10 cellular contexts compared by ENCODE assay signal in the genomic region with DNA sequence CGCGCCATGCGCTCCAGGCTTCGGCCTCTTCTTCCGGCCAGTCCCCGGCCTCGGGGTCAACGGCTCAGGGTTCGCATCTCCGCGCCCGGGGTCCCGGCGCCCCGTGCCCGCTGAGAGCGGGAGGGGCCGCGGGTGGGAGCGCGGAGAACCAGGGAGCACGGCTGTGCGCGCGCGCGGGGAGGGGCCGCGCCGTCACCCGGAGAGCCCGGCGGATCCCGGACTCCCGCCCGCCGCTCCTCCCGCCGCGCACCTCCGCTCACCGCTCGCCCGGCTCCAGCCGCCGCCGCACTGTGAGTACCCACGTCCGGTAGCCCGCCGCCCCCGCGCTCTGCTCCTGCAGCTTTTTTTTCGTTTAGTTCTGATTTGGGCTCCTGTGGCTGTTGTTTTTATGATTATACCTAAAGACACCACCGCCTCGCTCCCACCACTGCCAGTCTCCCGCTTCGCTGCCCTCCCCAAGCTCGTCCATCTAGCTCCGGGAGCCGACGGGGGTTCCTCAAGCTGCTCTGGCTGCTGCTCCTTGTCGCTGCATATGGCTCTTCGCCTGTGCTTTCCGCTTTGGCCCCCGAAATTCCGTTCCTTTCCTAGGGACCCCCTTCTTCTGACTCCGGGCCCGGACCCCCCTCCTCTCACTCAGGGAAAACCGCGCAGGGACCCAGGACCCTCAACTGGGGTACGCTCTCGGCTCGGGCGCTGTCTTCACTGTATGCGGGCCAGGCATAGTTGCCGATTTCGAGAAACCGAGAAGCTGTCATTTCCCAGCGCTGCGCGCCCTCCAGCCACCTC. TPM values are rescaled to one million over a fixed set of nuclear protein-coding genes. Genes with fewer than 3 reads are reported as not detected.
A peak's percentile ranks its signal among the peaks of the same experiment; 100 is the strongest.
DNase-seq lines count a peak whose midpoint lies in the region; ATAC-seq and TF ChIP-seq lines count a peak whose summit lies in the region.
"Had no signal": no experiment of that assay in that cellular context is flagged by ENCODE, and none has a peak within 500 bp of the region (broad histone marks: within the 10 kb centered on the region; RNA-seq: fewer than 3 reads in every experiment).

No MANE protein-coding gene starts in this region.

- H3K36me3 Mint-ChIP-seq in Caco-2 (ENCODE audit: insufficient read depth, unreplicated experiment), result no peaks in the 10 kb centered on the region
- H3K36me3 Mint-ChIP-seq in activated CD8-positive, alpha-beta T cell treated with anti-CD3 and anti-CD28 coated beads, Interleukin-2, amount 10 ng/mL, durations not matched to agents 7 days and 5 days (ENCODE audit: low read depth), result peaks cover 10% of the 10 kb centered on the region
- H3K36me3 Mint-ChIP-seq in nephron (ENCODE audit: low read depth), result no peaks in the 10 kb centered on the region

- H3K36me3 ChIP-seq in Caco-2 (ENCODE audit: control insufficient read depth, insufficient read depth, low read length), result no peaks in the 10 kb centered on the region
- no peaks in the 10 kb centered on the region for H3K36me3 ChIP-seq in HUES64 (ENCODE audit: insufficient read depth, low read length)

- POLR2A ChIA-PET in Caco-2 (lab: Charles Lee), result no interaction called here
- POLR2A ChIA-PET in activated CD8-positive, alpha-beta T cell treated with anti-CD3 and anti-CD28 coated beads, Interleukin-2, amount 10 ng/mL, durations not matched to agents 7 days and 5 days (lab: Charles Lee), result interaction anchor here (0.6 to 1.1 kb wide), 2 partner anchors 281 to 285 kb away, joined by 3 to 4 read pairs; a partner anchor contains a TSS

- CTCF ChIA-PET in Caco-2 (lab: Charles Lee), result interaction anchor here (1.6 kb wide), 1 partner anchor 12 kb away, joined by 4 read pairs; no protein-coding TSS in a partner anchor
- CTCF ChIA-PET in activated CD8-positive, alpha-beta T cell treated with anti-CD3 and anti-CD28 coated beads, Interleukin-2, amount 10 ng/mL, durations not matched to agents 7 days and 5 days (lab: Charles Lee), result interaction anchor here (1.9 to 2.6 kb wide), 2 partner anchors 40 to 42 kb away, joined by 7 to 15 read pairs; no protein-coding TSS in a partner anchor

- H3K4me3 Mint-ChIP-seq in Caco-2 (ENCODE audit: unreplicated experiment) (peak overlapping the region; percentile 82), nephron (peak overlapping the region; percentile 77 to 83 (median 81))
- H3K4me3 Mint-ChIP-seq in activated CD8-positive, alpha-beta T cell treated with anti-CD3 and anti-CD28 coated beads, Interleukin-2, amount 10 ng/mL, durations not matched to agents 7 days and 5 days, result peak overlapping the region; percentile 56

- H3K4me1 Mint-ChIP-seq in Caco-2 (ENCODE audit: low read depth, unreplicated experiment), result peaks cover 12% of the 10 kb centered on the region
- H3K4me1 Mint-ChIP-seq in activated CD8-positive, alpha-beta T cell treated with anti-CD3 and anti-CD28 coated beads, Interleukin-2, amount 10 ng/mL, durations not matched to agents 7 days and 5 days (ENCODE audit: low read depth), result peaks cover 33% of the 10 kb centered on the region
- H3K4me1 Mint-ChIP-seq in nephron, result peaks cover 36% of the 10 kb centered on the region

- peak overlapping the region; percentile 30 for H3K4me3 ChIP-seq in Caco-2 (ENCODE audit: low read depth, low read length)
- H3K4me3 ChIP-seq in HUES64 (ENCODE audit: low read length), result peak overlapping the region; percentile 9

- H3K9me3 Mint-ChIP-seq in Caco-2 (ENCODE audit: unreplicated experiment) (no peaks in the 10 kb centered on the region), nephron (peaks cover 2% of the 10 kb centered on the region)
- no peaks in the 10 kb centered on the region for H3K9me3 Mint-ChIP-seq in activated CD8-positive, alpha-beta T cell treated with anti-CD3 and anti-CD28 coated beads, Interleukin-2, amount 10 ng/mL, durations not matched to agents 7 days and 5 days (ENCODE audit: insufficient read depth)

- 2% methylated on average over 81 of the region's 82 CpGs for WGBS in HUES64

- no peak for ATAC-seq in activated CD8-positive, alpha-beta T cell treated with anti-CD3 and anti-CD28 coated beads, Interleukin-2, amount 10 ng/mL, durations not matched to agents 7 days and 5 days
- ATAC-seq in GM19467 (IDR thresholded peaks at IDR 0.05; ENCODE audit: unreplicated experiment) (no peak), omental fat pad (ENCODE audit: low FRiP score) (no peak), GM21576 (IDR thresholded peaks at IDR 0.05; ENCODE audit: unreplicated experiment) (no peak)

- H3K27ac Mint-ChIP-seq in Caco-2 (ENCODE audit: unreplicated experiment) (no peak overlapping the region), nephron (no peak overlapping the region)
- H3K27ac Mint-ChIP-seq in activated CD8-positive, alpha-beta T cell treated with anti-CD3 and anti-CD28 coated beads, Interleukin-2, amount 10 ng/mL, durations not matched to agents 7 days and 5 days, result peak overlapping the region; percentile 6

- H3K27me3 Mint-ChIP-seq in Caco-2 (ENCODE audit: insufficient read depth, unreplicated experiment) (peaks cover 25% of the 10 kb centered on the region), nephron (ENCODE audit: low read depth) (peaks cover 83% of the 10 kb centered on the region)
- H3K27me3 Mint-ChIP-seq in activated CD8-positive, alpha-beta T cell treated with anti-CD3 and anti-CD28 coated beads, Interleukin-2, amount 10 ng/mL, durations not matched to agents 7 days and 5 days (ENCODE audit: low read depth), result peaks cover 71% of the 10 kb centered on the region

- TF ChIP-seq CTCF in Caco-2 (IDR thresholded peaks at IDR 0.05; ENCODE audit: insufficient read depth in 1 of 2, low read depth in 1 of 2, low read length in 1 of 2, severe bottlenecking in 1 of 2, unreplicated experiment in 1 of 2) (peak in 1 of 2 experiments; percentile 3), nephron (IDR thresholded peaks at IDR 0.05; ENCODE audit: unreplicated experiment in 3 of 3) (no peak), omental fat pad (IDR thresholded peaks at IDR 0.05) (no peak)

- DNase-seq in Caco-2, result no peak
- no peak for DNase-seq in activated CD8-positive, alpha-beta T cell treated with anti-CD3 and anti-CD28 coated beads, Interleukin-2, amount 10 ng/mL, durations not matched to agents 7 days and 5 days
- no peak for DNase-seq in kidney glomerular epithelial cell (lab: John Stamatoyannopoulos, UW)
- no peak for DNase-seq in omental fat pad (ENCODE audit: low spot score)
- DNase-seq: activated effector memory CD4-positive, alpha-beta T cell treated with anti-CD3 and anti-CD28 coated beads, Interleukin-2, amount 50 U/mL, for 16 hours had no signal

- no peak overlapping the region for H3K27ac ChIP-seq in HUES64 (ENCODE audit: low read depth, low read length)

- no peaks in the 10 kb centered on the region; the same call in 1 of the 2 replicates for H3K27me3 ChIP-seq in Caco-2 (replicated peaks; ENCODE audit: control insufficient read depth, insufficient read depth, low read length)
- H3K27me3 ChIP-seq in HUES64 (ENCODE audit: insufficient read depth, low read length), result peaks cover 98% of the 10 kb centered on the region

- H3K9ac ChIP-seq in HUES64 (ENCODE audit: low read depth, low read length), result no peak overlapping the region

- BruUV-seq in Caco-2 (replicated peaks; lab: Mats Ljungman, UMichigan), result no TSS peak

- H3K4me1 ChIP-seq in Caco-2 (no peaks in the 10 kb centered on the region; the same call in 1 of the 2 replicates), HUES64 (ENCODE audit: insufficient read depth, low read length) (peaks cover 8% of the 10 kb centered on the region; the same call in 1 of the 2 replicates)

- H3K9me3 ChIP-seq in Caco-2, result no peaks in the 10 kb centered on the region
- no peaks in the 10 kb centered on the region for H3K9me3 ChIP-seq in HUES64 (ENCODE audit: insufficient read depth, low read depth, low read length)

- intact Hi-C loops in Caco-2 (cut with micrococcal nuclease; ENCODE audit: unreplicated experiment), result no loop called here

RNA-seq across cellular contexts. Expression of a gene that starts 1.7 kb away (rescaled TPM):
- total RNA-seq in Caco-2 (2022) (not detected in 2 replicates), omental fat pad (1 to 10 TPM in 1 of 4 donors, under 1 TPM in 3; 0.19 to 1.1 (median 0.49) TPM)
- polyA plus RNA-seq in HUES64 (2013, experiment 1 of 2), result 0.05 TPM
- not detected for polyA plus RNA-seq in HUES64 (2013, experiment 2 of 2)
- under 1 TPM; 0.21 to 0.32 TPM for total RNA-seq in activated CD8-positive, alpha-beta T cell treated with anti-CD3 and anti-CD28 coated beads, Interleukin-2, amount 10 ng/mL, durations not matched to agents 7 days and 5 days

RNA-seq across cellular contexts. Expression of a gene that starts 16.3 kb away (rescaled TPM):
- not detected in 2 replicates for total RNA-seq in Caco-2 (2022)
- under 0.01 TPM for polyA plus RNA-seq in HUES64 (2013, experiment 1 of 2)
- under 0.01 TPM for polyA plus RNA-seq in HUES64 (2013, experiment 2 of 2)
- total RNA-seq in activated CD8-positive, alpha-beta T cell treated with anti-CD3 and anti-CD28 coated beads, Interleukin-2, amount 10 ng/mL, durations not matched to agents 7 days and 5 days, result not detected
- total RNA-seq in omental fat pad, result not detected
- total RNA-seq: M059J had no signal
